Comparison of ENCODE assay signal across 13 cellular contexts in genomic region chr2:230784840-230785239, GRCh38.
DNase-seq lines count a peak whose midpoint lies in the region; ATAC-seq, FAIRE-seq and TF ChIP-seq lines count a peak whose summit lies in the region.
"Had no signal": no experiment of that assay in that cellular context is flagged by ENCODE, and none has a peak within 500 bp of the region (broad histone marks: within the 10 kb centered on the region; RNA-seq: fewer than 3 reads in every experiment).

No MANE protein-coding gene starts in this region.

- H3K79me2 ChIP-seq in HepG2 (ENCODE audit: insufficient read depth, low read length): peaks cover 3% of the 10 kb centered on the region
- peaks cover 10% of the 10 kb centered on the region for H3K79me2 ChIP-seq in GM12878 (ENCODE audit: control insufficient read depth, insufficient read depth, low read length)
- peaks cover 88% of the 10 kb centered on the region for H3K79me2 ChIP-seq in keratinocyte (ENCODE audit: control insufficient read depth, insufficient read depth, low read length)

- no peak for TF ChIP-seq CTCF in HepG2 (CRISPR knock-in tag; IDR thresholded peaks at IDR 0.05)
- TF ChIP-seq CTCF in right lobe of liver (IDR thresholded peaks at IDR 0.05): no peak
- TF ChIP-seq CTCF in GM12878 (IDR thresholded peaks at IDR 0.05 in 2 of 3, conservative IDR thresholded peaks at IDR 0.05 in 1 of 3; ENCODE audit: control insufficient read depth in 2 of 3, extremely low read depth in 1 of 3, insufficient read depth in 1 of 3, low read depth in 3 of 3, low read length in 3 of 3): no peak
- no peak for TF ChIP-seq CTCF in keratinocyte (optimal IDR thresholded peaks at IDR 0.05 in 1 of 3, IDR thresholded peaks at IDR 0.05 in 1 of 3, conservative IDR thresholded peaks at IDR 0.05 in 1 of 3; ENCODE audit: extremely low read depth in 1 of 3, insufficient read depth in 2 of 3, low read length in 3 of 3)
- no peak for TF ChIP-seq CTCF in uterus (IDR thresholded peaks at IDR 0.05)
- no peak for TF ChIP-seq CTCF in lower lobe of right lung (IDR thresholded peaks at IDR 0.05)

- no peak overlapping the region for H3K4me2 ChIP-seq in HepG2 (ENCODE audit: low read depth, low read length)
- H3K4me2 ChIP-seq in GM12878 (ENCODE audit: control insufficient read depth, insufficient read depth): no peak overlapping the region
- H3K4me2 ChIP-seq in keratinocyte (ENCODE audit: control insufficient read depth, extremely low read depth, insufficient read depth, low read depth, low read length): peak overlapping the region; percentile 44

- H3K36me3 ChIP-seq in HepG2 (replicated peaks in 1 of 2; ENCODE audit: control insufficient read depth in 1 of 2, insufficient read depth in 2 of 2, low read length in 2 of 2) (peaks cover 2 to 7% of the 10 kb centered on the region in 2 experiments; a peak in 3 of 5 replicates), right lobe of liver (no peaks in the 10 kb centered on the region), GM12878 (ENCODE audit: control insufficient read depth in 2 of 2, insufficient read depth in 2 of 2, low read length in 1 of 2) (peaks cover 13 to 22% of the 10 kb centered on the region in 2 experiments), keratinocyte (ENCODE audit: control insufficient read depth in 2 of 2, extremely low read depth in 1 of 2, insufficient read depth in 2 of 2, low read length in 2 of 2) (peaks cover 17 to 42% of the 10 kb centered on the region in 2 experiments), uterus (no peaks in the 10 kb centered on the region), lower lobe of right lung (peaks cover 16% of the 10 kb centered on the region)

- dilution Hi-C loops in keratinocyte (cut with MboI; ENCODE audit: extremely low pct_ligation_motif_present, low sequenced_read_pairs): no loop called here

- TF ChIP-seq EP300 in HepG2 (IDR thresholded peaks at IDR 0.05; ENCODE audit: low read depth in 2 of 2, low read length in 2 of 2): no peak
- TF ChIP-seq EP300 in HepG2 (CRISPR knock-in tag; IDR thresholded peaks at IDR 0.05; ENCODE audit: borderline replicate concordance): no peak
- no peak for TF ChIP-seq EP300 in GM12878 (IDR thresholded peaks at IDR 0.05; ENCODE audit: borderline replicate concordance in 1 of 2, control insufficient read depth in 1 of 2, low read depth in 2 of 2, low read length in 2 of 2)

- H4K20me1 ChIP-seq in HepG2 (ENCODE audit: insufficient read depth, low read length): no peaks in the 10 kb centered on the region
- H4K20me1 ChIP-seq in GM12878 (ENCODE audit: control insufficient read depth, insufficient read depth): no peaks in the 10 kb centered on the region
- no peaks in the 10 kb centered on the region for H4K20me1 ChIP-seq in keratinocyte (ENCODE audit: control insufficient read depth, extremely low read depth, insufficient read depth, low read length)

- H3K27ac ChIP-seq in HepG2 (ENCODE audit: extremely low read length, insufficient read depth, low read length) (no peak overlapping the region), right lobe of liver (no peak overlapping the region), GM12878 (ENCODE audit: control insufficient read depth, insufficient read depth) (no peak overlapping the region), keratinocyte (ENCODE audit: control insufficient read depth, insufficient read depth, low read length) (peak overlapping the region; percentile 48), uterus (no peak overlapping the region), lower lobe of right lung (no peak overlapping the region)

- in situ Hi-C loops in HepG2 (cut with HindIII; ENCODE audit: extremely low pct_ligation_motif_present, low pct_unique_long_range_greater_than_20kb): no loop called here
- in situ Hi-C loops in GM12878 (cut with MboI): no loop called here

- H3K9ac ChIP-seq in HepG2 (ENCODE audit: insufficient read depth, low read depth, low read length) (no peak overlapping the region), GM12878 (ENCODE audit: control insufficient read depth, insufficient read depth, low read length) (no peak overlapping the region), keratinocyte (ENCODE audit: control insufficient read depth, extremely low read depth, insufficient read depth, low read length) (no peak overlapping the region)

- RAD21 ChIA-PET in GM12878 (lab: Charles Lee; ENCODE audit: unreplicated experiment): no interaction called here

- H3K27me3 ChIP-seq in HepG2 (ENCODE audit: control insufficient read depth in 1 of 2, insufficient read depth in 2 of 2, low read length in 2 of 2) (no peaks in the 10 kb centered on the region), right lobe of liver (no peaks in the 10 kb centered on the region), GM12878 (replicated peaks in 1 of 2; ENCODE audit: control insufficient read depth in 2 of 2, insufficient read depth in 2 of 2, low read length in 1 of 2) (no peaks in the 10 kb centered on the region), keratinocyte (ENCODE audit: control insufficient read depth, extremely low read depth, insufficient read depth, low read length) (no peaks in the 10 kb centered on the region), uterus (no peaks in the 10 kb centered on the region), lower lobe of right lung (ENCODE audit: low read depth) (no peaks in the 10 kb centered on the region)

- H3K4me1 ChIP-seq in HepG2 (ENCODE audit: insufficient read depth, low read length): peaks cover 12% of the 10 kb centered on the region
- no peaks in the 10 kb centered on the region for H3K4me1 ChIP-seq in right lobe of liver
- no peaks in the 10 kb centered on the region for H3K4me1 ChIP-seq in GM12878 (ENCODE audit: control insufficient read depth, insufficient read depth, low read length)
- H3K4me1 ChIP-seq in keratinocyte (ENCODE audit: control insufficient read depth, extremely low read depth, insufficient read depth, low read length): peaks cover 39% of the 10 kb centered on the region
- no peaks in the 10 kb centered on the region for H3K4me1 ChIP-seq in uterus
- H3K4me1 ChIP-seq in lower lobe of right lung: peaks cover 30% of the 10 kb centered on the region

- no TSS peak for BruUV-seq in HepG2 (replicated peaks; lab: Mats Ljungman, UMichigan)
- BruUV-seq in GM12878 (replicated peaks; lab: Mats Ljungman, UMichigan): TSS peak; percentile 26

- no peak for TF ChIP-seq POLR2A in HepG2 (IDR thresholded peaks at IDR 0.05; ENCODE audit: insufficient read depth in 1 of 2, low read depth in 2 of 2, low read length in 2 of 2)
- TF ChIP-seq POLR2A in right lobe of liver (IDR thresholded peaks at IDR 0.05): no peak
- no peak for TF ChIP-seq POLR2A in GM12878 (IDR thresholded peaks at IDR 0.05; ENCODE audit: low read depth, low read length)
- no peak for TF ChIP-seq POLR2A in uterus (IDR thresholded peaks at IDR 0.05)

- POLR2A ChIA-PET in HepG2 (lab: Yijun Ruan, JAX): no interaction called here
- POLR2A ChIA-PET in GM12878 (lab: Charles Lee): interaction anchor here (0.5 kb wide), 1 partner anchor 233 kb away, joined by 5 read pairs; no protein-coding TSS in a partner anchor

- H3K4me3 ChIP-seq in HepG2 (replicated peaks in 1 of 3; ENCODE audit: insufficient read depth in 1 of 3, low read depth in 2 of 3, low read length in 3 of 3): no peak overlapping the region
- no peak overlapping the region for H3K4me3 ChIP-seq in right lobe of liver
- H3K4me3 ChIP-seq in GM12878: no peak overlapping the region
- peak overlapping the region in 1 of 3 experiments; percentile 15 for H3K4me3 ChIP-seq in keratinocyte (ENCODE audit: control insufficient read depth in 2 of 3, extremely low read depth in 1 of 3, insufficient read depth in 2 of 3, low read depth in 1 of 3, low read length in 3 of 3)
- no peak overlapping the region for H3K4me3 ChIP-seq in uterus
- no peak overlapping the region for H3K4me3 ChIP-seq in lower lobe of right lung

- H3K9me3 ChIP-seq in HepG2 (ENCODE audit: low read length): peaks cover 20% of the 10 kb centered on the region
- no peaks in the 10 kb centered on the region for H3K9me3 ChIP-seq in right lobe of liver
- H3K9me3 ChIP-seq in GM12878 (replicated peaks; ENCODE audit: control insufficient read depth, insufficient read depth, low read length): peaks cover 31% of the 10 kb centered on the region
- peaks cover 33% of the 10 kb centered on the region for H3K9me3 ChIP-seq in keratinocyte (ENCODE audit: control insufficient read depth, low read depth, low read length)
- H3K9me3 ChIP-seq in uterus: peaks cover 0 to 14% of the 10 kb centered on the region in 2 donors
- H3K9me3 ChIP-seq in lower lobe of right lung: peaks cover 14% of the 10 kb centered on the region

- H3K9me1 ChIP-seq in keratinocyte (ENCODE audit: control insufficient read depth, extremely low read depth, insufficient read depth, low read length): no peaks in the 10 kb centered on the region

- ATAC-seq in HepG2 (no peak), right lobe of liver (no peak), GM12878 (no peak), GM21737 (IDR thresholded peaks at IDR 0.05; ENCODE audit: unreplicated experiment) (no peak), lower lobe of right lung (no peak)

- CTCF ChIA-PET in HepG2 (lab: Yijun Ruan, JAX; ENCODE audit: low intra/inter-chr PET ratio, low total read pairs) (no interaction called here), GM12878 (lab: Yijun Ruan, JAX) (no interaction called here)

- FAIRE-seq in HepG2 (lab: Jason Lieb, UNC) (no peak), GM12878 (lab: Jason Lieb, UNC) (no peak), keratinocyte (lab: Jason Lieb, UNC) (peak; percentile 95)
- FAIRE-seq: urothelium cell line had no signal

- no peak for DNase-seq in HepG2 (ENCODE audit: low spot score)
- DNase-seq in right lobe of liver: no peak
- DNase-seq in GM12878 (ENCODE audit: low read depth, low spot score): no peak
- no peak for DNase-seq in keratinocyte (ENCODE audit: low read depth, low spot score)
- no peak for DNase-seq in uterus
- no peak for DNase-seq in lower lobe of right lung
- no peak for DNase-seq in epidermal melanocyte (ENCODE audit: insufficient read length, low spot score)
- DNase-seq: activated B cell treated with CpG ODN at 0.5 μM for 24 hours; activated effector memory CD4-positive, alpha-beta T cell treated with anti-CD3 and anti-CD28 coated beads, Interleukin-2, amount 50 U/mL, for 16 hours; NCI-H510A; SHP77 had no signal

- SMC1A ChIA-PET in GM12878 (lab: Charles Lee; ENCODE audit: uncharacterized antibody, unreplicated experiment): interaction anchor here (1.2 kb wide), 1 partner anchor 64 kb away, joined by 3 read pairs; no protein-coding TSS in a partner anchor

- WGBS in HepG2 (ENCODE audit: low lambda C conversion rate): 93% methylated on average over 2 of the region's 2 CpGs
- WGBS in right lobe of liver (ENCODE audit: insufficient coverage, low coverage, low lambda C conversion rate, missing lambda C conversion rate): 73% methylated on average over 2 of the region's 2 CpGs
- 100% methylated on average over 2 of the region's 2 CpGs for WGBS in GM12878 (ENCODE audit: insufficient coverage, insufficient replicate concordance, low lambda C conversion rate, missing lambda C conversion rate)

- H2AFZ ChIP-seq in HepG2 (ENCODE audit: low read length) (no peak overlapping the region), GM12878 (ENCODE audit: control insufficient read depth, low read depth, low read length) (no peak overlapping the region), keratinocyte (ENCODE audit: control insufficient read depth, low read length) (no peak overlapping the region)

- intact Hi-C loops in HepG2 (cut with micrococcal nuclease; ENCODE audit: unreplicated experiment) (no loop called here), right lobe of liver (cut with DNase I) (no loop called here), GM12878 (cut with micrococcal nuclease; ENCODE audit: unreplicated experiment) (no loop called here), uterus (cut with DNase I; ENCODE audit: low total_unique reads) (no loop called here), lower lobe of right lung (cut with DNase I) (no loop called here)

- no peak for TF ChIP-seq RAD21 in HepG2 (CRISPR knock-in tag; IDR thresholded peaks at IDR 0.05)
- TF ChIP-seq RAD21 in GM12878 (IDR thresholded peaks at IDR 0.05; ENCODE audit: insufficient read depth, low read depth, low read length): no peak

Comparison
In these comparisons a context has a peak if more than half of its experiments do, and no peak if none do; other contexts are left out.
1. Of the 75 proteins assayed by ChIP-seq in both HepG2 and GM12878: peak only in HepG2: SRF; only in GM12878: none; in both: none; in neither: 74.